ENCODE assay signal across 16 cellular contexts in the genomic region with DNA sequence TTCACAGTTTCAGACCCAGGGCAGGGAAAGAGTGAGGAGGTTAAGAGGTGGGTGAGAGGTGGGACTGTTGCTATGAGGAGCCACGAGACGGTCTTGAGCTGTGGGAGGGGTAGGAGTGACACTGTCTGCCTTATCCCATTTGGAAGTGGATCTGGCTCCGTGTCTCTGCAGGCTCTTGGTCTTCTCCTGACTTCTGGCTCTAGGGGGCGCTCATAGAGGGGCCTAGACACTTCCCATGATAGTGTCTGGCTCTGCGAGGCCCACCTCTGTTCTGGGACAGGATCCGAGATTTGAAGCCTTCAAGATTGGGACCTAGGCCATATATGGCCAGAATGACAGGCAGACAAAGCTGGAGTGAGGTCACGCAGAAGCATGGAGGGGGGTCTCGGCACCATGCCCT.
DNase-seq lines count a peak whose midpoint lies in the region; ATAC-seq and TF ChIP-seq lines count a peak whose summit lies in the region.
"Had no signal": no experiment of that assay in that cellular context is flagged by ENCODE, and none has a peak within 500 bp of the region (broad histone marks: within the 10 kb centered on the region; RNA-seq: fewer than 3 reads in every experiment).

No MANE protein-coding gene starts in this region.

- peak; percentile 79 for ATAC-seq in HCT116
- no peak for ATAC-seq in aorta (ENCODE audit: low FRiP score)
- no peak for ATAC-seq in HG02852 (IDR thresholded peaks at IDR 0.05; ENCODE audit: unreplicated experiment)
- ATAC-seq: heart left ventricle had no signal

- H4K8ac ChIP-seq in mesenchymal stem cell (ENCODE audit: low read length) = no peak overlapping the region

- H3K4ac ChIP-seq in mesenchymal stem cell (ENCODE audit: low read depth in 1 of 2, low read length in 2 of 2) = no peak overlapping the region

- RAD21 ChIA-PET in HCT116 (lab: Charles Lee; ENCODE audit: low non-redundant PET in 1 of 2, low total read pairs in 2 of 2, uncharacterized antibody in 2 of 2, unreplicated experiment in 2 of 2) = no interaction called here

- 0 out of 2 replicates have a peak, but pooled peaks have one; percentile 29 for TF ChIP-seq RAD21 in HCT116 (IDR thresholded peaks at IDR 0.05; ENCODE audit: low read depth)

- no peak overlapping the region for H4K91ac ChIP-seq in mesenchymal stem cell (ENCODE audit: low read length)

- POLR2A ChIA-PET in HCT116 (lab: Charles Lee) = no interaction called here

- H3K4me2 ChIP-seq in HCT116 (ENCODE audit: low read length) (no peak overlapping the region), osteoblast (ENCODE audit: insufficient read depth, low read length) (no peak overlapping the region), mesenchymal stem cell (ENCODE audit: low read length, poor library complexity, severe bottlenecking) (no peak overlapping the region)
- H3K4me2 ChIP-seq: BLaER1 had no signal

- H4K20me1 ChIP-seq in HCT116 (ENCODE audit: insufficient read depth) (no peaks in the 10 kb centered on the region), osteoblast (ENCODE audit: insufficient read depth, low read length) (no peaks in the 10 kb centered on the region)
- H4K20me1 ChIP-seq: BLaER1 had no signal

- H3K27me3 ChIP-seq in HCT116 (ENCODE audit: insufficient read depth, low read length) (no peaks in the 10 kb centered on the region), WERI-Rb-1 (ENCODE audit: insufficient read depth, low read depth, severe bottlenecking) (no peaks in the 10 kb centered on the region), osteoblast (ENCODE audit: insufficient read depth, low read length) (peaks cover 8% of the 10 kb centered on the region), mesenchymal stem cell (ENCODE audit: control insufficient read depth in 1 of 2, insufficient read depth in 1 of 2, low read length in 2 of 2) (peaks cover 9 to 25% of the 10 kb centered on the region in 2 experiments), aorta (ENCODE audit: control insufficient read depth in 1 of 2, insufficient read depth in 2 of 2, low read length in 1 of 2) (no peaks in the 10 kb centered on the region)
- H3K27me3 ChIP-seq: BLaER1, heart left ventricle, upper lobe of left lung had no signal

- intact Hi-C loops in HCT116 (cut with micrococcal nuclease) = no loop called here
- intact Hi-C loops in aorta (cut with DNase I) = loop anchor here in 1 of 2 donors (10.0 kb wide), 2 partner anchors 64 to 216 kb away; no protein-coding TSS in a partner anchor

- H2BK5ac ChIP-seq in mesenchymal stem cell (ENCODE audit: low read depth, low read length, poor library complexity, severe bottlenecking) = no peak overlapping the region

- H3K27ac ChIP-seq in HCT116 (ENCODE audit: low read depth, low read length) (no peak overlapping the region), WERI-Rb-1 (0 out of 2 replicates have a peak overlapping the region, but pooled peaks have one; percentile 31), osteoblast (ENCODE audit: low read depth, low read length) (no peak overlapping the region), mesenchymal stem cell (ENCODE audit: low read length, poor library complexity, severe bottlenecking) (no peak overlapping the region), aorta (ENCODE audit: low read depth in 1 of 2, low read length in 2 of 2) (no peak overlapping the region)
- H3K27ac ChIP-seq: BLaER1, heart left ventricle, upper lobe of left lung had no signal

- peaks cover 0 to 3% of the 10 kb centered on the region in 2 experiments; a peak in 1 of 4 replicates for H3K9me3 ChIP-seq in HCT116 (ENCODE audit: control insufficient read depth in 1 of 2, insufficient read depth in 1 of 2, low read depth in 1 of 2, low read length in 2 of 2)
- peaks cover 8% of the 10 kb centered on the region for H3K9me3 ChIP-seq in WERI-Rb-1 (ENCODE audit: severe bottlenecking)
- H3K9me3 ChIP-seq in osteoblast (ENCODE audit: low read depth, low read length) = peaks cover 8% of the 10 kb centered on the region
- H3K9me3 ChIP-seq in mesenchymal stem cell (ENCODE audit: control insufficient read depth, low read length) = peaks cover 23% of the 10 kb centered on the region
- H3K9me3 ChIP-seq in aorta (ENCODE audit: control insufficient read depth, low read length) = peaks cover 2% of the 10 kb centered on the region

- DNase-seq in NCI-H82 (lab: John Stamatoyannopoulos, UW) (peak; percentile 55), NCI-H82 treated with DMSO at 0.1 percent for 48 hours (lab: John Stamatoyannopoulos, UW; ENCODE audit: unreplicated experiment) (no peak), HCT116 (ENCODE audit: low read depth, low spot score) (no peak), WERI-Rb-1 (peak; percentile 48), osteoblast (ENCODE audit: insufficient read length, low spot score, missing footprints) (no peak), mesenchymal stem cell (no peak), aorta (no peak)
- DNase-seq: activated CD4-positive, alpha-beta T cell treated with anti-CD3 and anti-CD28 coated beads for 48 hours; Calu3; heart left ventricle; NCI-H1417; NCI-H446 treated with DMSO at 0.1 percent for 48 hours; stimulated activated CD4-positive, alpha-beta T cell treated with anti-CD3 and anti-CD28 coated beads, Interleukin-4, amount 100 ng/mL, for 24 hours; upper lobe of left lung had no signal

- H3K4me3 ChIP-seq in HCT116 (replicated peaks in 1 of 2; ENCODE audit: low read depth in 1 of 2, low read length in 2 of 2) (no peak overlapping the region), WERI-Rb-1 (ENCODE audit: low read depth, low read length) (no peak overlapping the region), osteoblast (ENCODE audit: insufficient read depth, low read length) (no peak overlapping the region), mesenchymal stem cell (ENCODE audit: insufficient read depth in 1 of 2, low read depth in 1 of 2, low read length in 2 of 2) (no peak overlapping the region), aorta (ENCODE audit: low read length in 2 of 2) (no peak overlapping the region)
- H3K4me3 ChIP-seq: BLaER1, heart left ventricle, upper lobe of left lung had no signal

- TF ChIP-seq CTCF in HCT116 (IDR thresholded peaks at IDR 0.05 in 2 of 3, conservative IDR thresholded peaks at IDR 0.05 in 1 of 3; ENCODE audit: borderline replicate concordance in 1 of 3, insufficient read depth in 1 of 3, low read depth in 2 of 3, low read length in 2 of 3) (peak in 2 of 3 experiments; percentile 43 to 53; a peak in 4 of 6 replicates), WERI-Rb-1 (IDR thresholded peaks at IDR 0.05; ENCODE audit: low read depth, low read length) (peak; percentile 65; the same call in 1 of the 2 replicates), osteoblast (IDR thresholded peaks at IDR 0.05; ENCODE audit: extremely low read depth, low read depth, low read length) (peak; percentile 17)

- no peak for TF ChIP-seq POLR2A in HCT116 (IDR thresholded peaks at IDR 0.05; ENCODE audit: borderline replicate concordance, extremely low read depth, insufficient read depth, insufficient read length)

- H3K36me3 ChIP-seq in HCT116 (ENCODE audit: control insufficient read depth in 1 of 2, insufficient read depth in 2 of 2, low read length in 2 of 2) (no peaks in the 10 kb centered on the region), WERI-Rb-1 (no peaks in the 10 kb centered on the region), osteoblast (ENCODE audit: insufficient read depth, low read length) (no peaks in the 10 kb centered on the region), mesenchymal stem cell (ENCODE audit: control insufficient read depth in 1 of 2, insufficient read depth in 2 of 2, low read depth in 1 of 2, low read length in 2 of 2) (no peaks in the 10 kb centered on the region), aorta (ENCODE audit: control insufficient read depth in 1 of 2, insufficient read depth in 2 of 2, low read length in 1 of 2) (no peaks in the 10 kb centered on the region)
- H3K36me3 ChIP-seq: BLaER1, heart left ventricle, upper lobe of left lung had no signal

- H3K14ac ChIP-seq in mesenchymal stem cell (ENCODE audit: low read length in 2 of 2) = no peak overlapping the region

- H3K9me2 ChIP-seq in HCT116 (ENCODE audit: insufficient read depth) = no peaks in the 10 kb centered on the region

- no TSS peak for BruUV-seq in HCT116 (replicated peaks; lab: Mats Ljungman, UMichigan)

- 41% methylated on average over 8 of the region's 8 CpGs for WGBS in mesenchymal stem cell
- 60 to 69% methylated on average over 8 of the region's 8 CpGs for WGBS in aorta, 2 donors

- no peak overlapping the region for H2BK15ac ChIP-seq in mesenchymal stem cell (ENCODE audit: low read depth, poor library complexity, severe bottlenecking)

- H3K9ac ChIP-seq in HCT116 (ENCODE audit: low read length) = no peak overlapping the region
- H3K9ac ChIP-seq in mesenchymal stem cell (ENCODE audit: low read length) = no peak overlapping the region
- H3K9ac ChIP-seq: BLaER1 had no signal

- no peak overlapping the region for H2AK5ac ChIP-seq in mesenchymal stem cell (ENCODE audit: low read length, severe bottlenecking)

- H3K79me1 ChIP-seq in mesenchymal stem cell (replicated peaks; ENCODE audit: low read length, poor library complexity, severe bottlenecking) = no peaks in the 10 kb centered on the region

- H3K79me2 ChIP-seq in HCT116 (ENCODE audit: insufficient read depth, low read length) = no peaks in the 10 kb centered on the region
- no peaks in the 10 kb centered on the region for H3K79me2 ChIP-seq in osteoblast (ENCODE audit: insufficient read depth, low read length)

- H3K4me1 ChIP-seq in HCT116 (ENCODE audit: control insufficient read depth in 1 of 2, insufficient read depth in 2 of 2, low read length in 2 of 2) (no peaks in the 10 kb centered on the region), osteoblast (ENCODE audit: insufficient read depth, low read length) (no peaks in the 10 kb centered on the region), mesenchymal stem cell (ENCODE audit: control insufficient read depth, insufficient read depth, low read depth, low read length) (no peaks in the 10 kb centered on the region), aorta (ENCODE audit: control insufficient read depth in 1 of 2, insufficient read depth in 2 of 2, low read length in 2 of 2) (no peaks in the 10 kb centered on the region)
- H3K4me1 ChIP-seq: heart left ventricle, upper lobe of left lung had no signal

- no peak overlapping the region for H2BK120ac ChIP-seq in mesenchymal stem cell (ENCODE audit: low read depth, low read length)

- H2BK12ac ChIP-seq in mesenchymal stem cell (ENCODE audit: low read length in 2 of 2) = no peak overlapping the region

- CTCF ChIA-PET in HCT116 (lab: Charles Lee) = interaction anchor here (0.7 to 2.2 kb wide), 3 partner anchors 8 to 12 kb away, joined by 3 to 8 read pairs (median 3); no protein-coding TSS in a partner anchor

- H3K18ac ChIP-seq in mesenchymal stem cell (ENCODE audit: low read depth in 1 of 2, low read length in 2 of 2) = no peak overlapping the region

- H2AFZ ChIP-seq in HCT116 (ENCODE audit: low read depth, low read length, poor library complexity, severe bottlenecking) = no peak overlapping the region
- H2AFZ ChIP-seq in osteoblast (ENCODE audit: low read length) = no peak overlapping the region
- H2AFZ ChIP-seq in mesenchymal stem cell (ENCODE audit: low read depth, low read length) = no peak overlapping the region

- no peak overlapping the region for H3K23ac ChIP-seq in mesenchymal stem cell (ENCODE audit: low read length in 2 of 2)

TF ChIP-seq in HCT116, 20 proteins besides CTCF, POLR2A, EP300 and RAD21 (continues in another document):
- no peak for TF ChIP-seq POLR2AphosphoS5 (IDR thresholded peaks at IDR 0.05; ENCODE audit: low read depth, low read length)

Comparison
In these comparisons a context has a peak if more than half of its experiments do, and no peak if none do; other contexts are left out.
1. DNase-seq: peak in NCI-H82 (single experiment) and WERI-Rb-1 (single experiment); none in NCI-H82 treated with DMSO at 0.1 percent for 48 hours (single experiment), HCT116 (single experiment), osteoblast (single experiment), mesenchymal stem cell (single experiment) and aorta (0 of 2).
2. Peak in every context shown above with its lines, with median percentiles within 50 percentile points of each other: CTCF ChIP-seq.